ENCODE assay signal across 17 cellular contexts in the genomic region with DNA sequence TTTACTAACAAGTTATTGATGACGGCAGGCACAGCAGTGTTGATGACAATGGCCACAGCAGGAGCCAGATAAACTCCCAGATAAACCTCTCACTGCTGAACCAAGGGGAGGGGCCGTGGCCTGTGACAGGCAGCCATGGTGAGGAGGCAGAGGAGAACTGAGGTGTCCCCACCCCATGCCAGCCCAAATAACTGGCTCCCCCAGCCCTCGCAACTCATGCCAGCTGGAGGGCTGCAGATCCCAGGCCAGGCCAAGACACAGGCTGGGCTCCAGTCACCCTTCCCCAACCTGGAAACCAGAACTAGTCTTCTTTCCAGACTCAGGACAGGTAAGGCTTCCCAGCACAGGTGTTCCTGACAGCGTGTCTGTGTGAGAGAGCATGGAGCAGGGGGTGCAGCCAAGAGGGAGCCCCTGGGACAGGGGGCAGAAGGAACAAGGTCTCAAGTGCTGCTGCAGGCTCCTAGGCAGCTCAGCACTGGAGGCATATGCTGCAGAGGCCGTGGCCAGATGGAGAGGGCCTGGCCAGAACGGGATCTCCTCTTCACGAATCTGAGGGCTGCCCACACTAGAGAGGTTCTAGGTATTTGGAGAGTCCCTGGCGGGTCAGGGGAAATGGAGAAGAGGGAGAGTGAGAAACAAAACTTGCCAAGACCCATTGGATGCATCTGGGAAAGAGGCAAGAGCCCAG. TPM values are rescaled to one million over a fixed set of nuclear protein-coding genes. Genes with fewer than 3 reads are reported as not detected.
"Had no signal": no experiment of that assay in that cellular context is flagged by ENCODE, and none has a peak within 500 bp of the region (broad histone marks: within the 10 kb centered on the region; RNA-seq: fewer than 3 reads in every experiment).

No MANE protein-coding gene starts in this region.

- H3K9me3 Mint-ChIP-seq: activated CD4-positive, alpha-beta memory T cell treated with anti-CD3 and anti-CD28 coated beads for 36 hours; activated T-cell treated with anti-CD3 and anti-CD28 coated beads, Interleukin-2, amount 50 U/mL, for 72 hours; central memory CD8-positive, alpha-beta T cell; dendritic cell treated with granulocyte-macrophage colony-stimulating factor and Interleukin-4, amounts not matched to agents 40 ng/mL and 50 ng/mL, for 4 days; type B pancreatic cell had no signal

- H3K4me2 ChIP-seq: neural progenitor cell had no signal

- H3K27ac Mint-ChIP-seq: activated CD4-positive, alpha-beta memory T cell treated with anti-CD3 and anti-CD28 coated beads for 36 hours; activated T-cell treated with anti-CD3 and anti-CD28 coated beads, Interleukin-2, amount 50 U/mL, for 72 hours; dendritic cell treated with granulocyte-macrophage colony-stimulating factor and Interleukin-4, amounts not matched to agents 40 ng/mL and 50 ng/mL, for 4 days; neural progenitor cell; type B pancreatic cell had no signal

- H3K27me3 ChIP-seq: body of pancreas, neural progenitor cell, right atrium auricular region had no signal

- H3K36me3 Mint-ChIP-seq: activated CD4-positive, alpha-beta memory T cell treated with anti-CD3 and anti-CD28 coated beads for 36 hours; neural progenitor cell; type B pancreatic cell had no signal

- H2AFZ ChIP-seq: neural progenitor cell, parathyroid adenoma had no signal

- H3K4me3 ChIP-seq: body of pancreas, neural progenitor cell, right atrium auricular region, SK-N-MC had no signal

- H3K79me2 ChIP-seq: parathyroid adenoma had no signal

- ATAC-seq: activated CD4-positive, CD25-positive, alpha-beta regulatory T cell treated with anti-CD3 and anti-CD28 coated beads, Interleukin-2, amount 50 U/mL, for 24 hours; activated T-cell treated with anti-CD3 and anti-CD28 coated beads, Interleukin-2, amount 50 U/mL, for 72 hours; body of pancreas; Right ventricle myocardium inferior had no signal

- H3K4me1 Mint-ChIP-seq: central memory CD8-positive, alpha-beta T cell had no signal

- H3K9me3 ChIP-seq: body of pancreas, right atrium auricular region had no signal

- H3K36me3 ChIP-seq: neural progenitor cell, right atrium auricular region had no signal

- H3K4me3 Mint-ChIP-seq: activated CD4-positive, alpha-beta memory T cell treated with anti-CD3 and anti-CD28 coated beads for 36 hours; activated T-cell treated with anti-CD3 and anti-CD28 coated beads, Interleukin-2, amount 50 U/mL, for 72 hours; central memory CD8-positive, alpha-beta T cell; dendritic cell treated with granulocyte-macrophage colony-stimulating factor and Interleukin-4, amounts not matched to agents 40 ng/mL and 50 ng/mL, for 4 days; neural progenitor cell; type B pancreatic cell had no signal

- H3K27ac ChIP-seq: body of pancreas, neural progenitor cell, parathyroid adenoma, right atrium auricular region, SK-N-MC had no signal

- H3K4me1 ChIP-seq: body of pancreas, neural progenitor cell, parathyroid adenoma, right atrium auricular region had no signal

- DNase-seq: activated CD4-positive, alpha-beta memory T cell treated with anti-CD3 and anti-CD28 coated beads for 36 hours; activated naive CD4-positive, alpha-beta T cell; activated T-cell treated with anti-CD3 and anti-CD28 coated beads, Interleukin-2, amount 50 U/mL, for 72 hours; stimulated activated CD4-positive, alpha-beta T cell treated with anti-CD3 and anti-CD28 coated beads, Interleukin-1b, Interleukin-23, amount 100 ng/mL, for 48 hours; stimulated activated naive CD4-positive, alpha-beta T cell; substantia nigra had no signal

RNA-seq across cellular contexts. Expression of gene PLA2G4F, which starts 15.9 kb away (rescaled TPM):
- total RNA-seq: activated CD4-positive, alpha-beta memory T cell treated with anti-CD3 and anti-CD28 coated beads for 36 hours; glomerular endothelial cell had no signal

RNA-seq across cellular contexts. Expression of gene PLA2G4D, which starts 46.2 kb away (rescaled TPM):
- total RNA-seq: activated CD4-positive, alpha-beta memory T cell treated with anti-CD3 and anti-CD28 coated beads for 36 hours; activated T-cell treated with anti-CD3 and anti-CD28 coated beads, Interleukin-2, amount 50 U/mL, for 72 hours; body of pancreas; glomerular endothelial cell; right atrium auricular region; Right ventricle myocardium inferior had no signal
